8 cellular contexts compared by ENCODE assay signal in genomic region chr19:8208119-8208709, GRCh38. TPM values are rescaled to one million over a fixed set of nuclear protein-coding genes. Genes with fewer than 3 reads are reported as not detected.
DNase-seq lines count a peak whose midpoint lies in the region; ATAC-seq and TF ChIP-seq lines count a peak whose summit lies in the region.
"Had no signal": no experiment of that assay in that cellular context is flagged by ENCODE, and none has a peak within 500 bp of the region (broad histone marks: within the 10 kb centered on the region; RNA-seq: fewer than 3 reads in every experiment).

No MANE protein-coding gene starts in this region.

- ATAC-seq in foreskin keratinocyte (no peak), HG03025 (IDR thresholded peaks at IDR 0.05; ENCODE audit: low FRiP score, unreplicated experiment) (no peak)

- WGBS in HUES64, result 26% methylated on average over 26 of the region's 26 CpGs

- H3K36me3 ChIP-seq in HUES64 (ENCODE audit: insufficient read depth, low read length), result no peaks in the 10 kb centered on the region
- no peaks in the 10 kb centered on the region for H3K36me3 ChIP-seq in adipocyte (ENCODE audit: control insufficient read depth, insufficient read depth, low read length, severe bottlenecking)

- H3K27me3 ChIP-seq in HUES64 (ENCODE audit: insufficient read depth, low read length), result no peaks in the 10 kb centered on the region
- no peaks in the 10 kb centered on the region for H3K27me3 ChIP-seq in adipocyte (replicated peaks; ENCODE audit: control insufficient read depth, insufficient read depth, low read length)
- peaks cover 23% of the 10 kb centered on the region for H3K27me3 ChIP-seq in foreskin keratinocyte

- no peak for TF ChIP-seq CTCF in foreskin keratinocyte (conservative IDR thresholded peaks at IDR 0.05)

- H3K9ac ChIP-seq in HUES64 (ENCODE audit: low read depth, low read length), result peak overlapping the region; percentile 46
- peak overlapping the region; percentile 44 for H3K9ac ChIP-seq in adipocyte (ENCODE audit: low read length)

- H3K4me3 ChIP-seq in HUES64 (ENCODE audit: low read length), result peak overlapping the region; percentile 58
- H3K4me3 ChIP-seq in adipocyte (ENCODE audit: low read length), result peak overlapping the region; percentile 67

- peaks cover 31% of the 10 kb centered on the region for H3K4me1 ChIP-seq in HUES64 (ENCODE audit: insufficient read depth, low read length)
- H3K4me1 ChIP-seq in adipocyte (ENCODE audit: control insufficient read depth, insufficient read depth, low read length), result peaks cover 11% of the 10 kb centered on the region
- H3K4me1 ChIP-seq in foreskin keratinocyte, result no peaks in the 10 kb centered on the region

- DNase-seq in adipocyte (ENCODE audit: low read depth) (peak; percentile 3), islet precursor cell (peak; percentile 82), substantia nigra (lab: John Stamatoyannopoulos, UW) (peak in 41 of 49 donors; percentile 25 to 78 (median 57)), foreskin keratinocyte (no peak)
- no peak for DNase-seq in stimulated activated naive CD4-positive, alpha-beta T cell (lab: John Stamatoyannopoulos, UW)

- H3K9me3 ChIP-seq in HUES64 (ENCODE audit: insufficient read depth, low read depth, low read length), result no peaks in the 10 kb centered on the region
- H3K9me3 ChIP-seq in adipocyte (ENCODE audit: control insufficient read depth, low read length), result no peaks in the 10 kb centered on the region

- H3K27ac ChIP-seq in HUES64 (ENCODE audit: low read depth, low read length) (peak overlapping the region; percentile 77), substantia nigra (ENCODE audit: low read depth, low read length, poor library complexity, severe bottlenecking) (peak overlapping the region; percentile 98), foreskin keratinocyte (no peak overlapping the region)

RNA-seq across cellular contexts. Expression of gene CERS4, which starts 1.0 kb away (rescaled TPM):
- 33.7 TPM for polyA plus RNA-seq in HUES64 (2013, experiment 1 of 2)
- polyA plus RNA-seq in HUES64 (2013, experiment 2 of 2), result 34.4 TPM
- 5.2 and 9.9 TPM in 2 replicates for total RNA-seq in foreskin keratinocyte
- 5.5 and 9.8 TPM in 2 replicates for polyA plus RNA-seq in foreskin keratinocyte

RNA-seq across cellular contexts. Expression of gene FBN3, which starts 58.8 kb away (rescaled TPM):
- 14.8 TPM for polyA plus RNA-seq in HUES64 (2013, experiment 1 of 2)
- 16.2 TPM for polyA plus RNA-seq in HUES64 (2013, experiment 2 of 2)
- total RNA-seq in foreskin keratinocyte, result not detected in 2 replicates
- not detected in 2 replicates for polyA plus RNA-seq in foreskin keratinocyte
- total RNA-seq: T-helper 2 cell treated with Interferon-gamma antibody and Interleukin-4, amounts not matched to agents 100 ng/mL and 5 ng/mL, for 36 hours had no signal

Comparison
In these comparisons a context has a peak if more than half of its experiments do, and no peak if none do; other contexts are left out.
1. DNase-seq: peak in adipocyte (single experiment), islet precursor cell (single experiment) and substantia nigra (41 of 49); none in foreskin keratinocyte (0 of 2) and stimulated activated naive CD4-positive, alpha-beta T cell (0 of 6).